In genomic region chr20:32729334-32729733, GRCh38 we compare ENCODE assay signal across 12 cellular contexts. TPM values are rescaled to one million over a fixed set of nuclear protein-coding genes. Genes with fewer than 3 reads are reported as not detected.
A peak's percentile ranks its signal among the peaks of the same experiment; 100 is the strongest.
DNase-seq lines count a peak whose midpoint lies in the region; ATAC-seq, FAIRE-seq and TF ChIP-seq lines count a peak whose summit lies in the region.
"Not testable (repeated sequence)": the region's sequence is repeated elsewhere in the genome, so short reads cannot be mapped to it uniquely, and the experiment has no call there.
"Had no signal": no experiment of that assay in that cellular context is flagged by ENCODE, and none has a peak within 500 bp of the region (broad histone marks: within the 10 kb centered on the region; RNA-seq: fewer than 3 reads in every experiment).

No MANE protein-coding gene starts in this region.

- not testable (repeated sequence) for H3K23ac ChIP-seq in trophoblast cell (ENCODE audit: low read length)

- 95% methylated on average over 5 of the region's 5 CpGs for WGBS in A549 (ENCODE audit: missing lambda C conversion rate)
- 97 to 100% methylated on average over 4 to 5 of the region's 5 CpGs for WGBS in endodermal cell (ENCODE audit: insufficient coverage in 1 of 2, insufficient read length in 1 of 2), 2 experiments
- no CpG with 5 or more reads among the region's 5 CpGs for WGBS in trophoblast cell (ENCODE audit: extremely low coverage, insufficient coverage, insufficient read length)

- intact Hi-C loops in Caco-2 (cut with micrococcal nuclease; ENCODE audit: unreplicated experiment) = not testable (repeated sequence)

- H2BK12ac ChIP-seq in trophoblast cell (ENCODE audit: low read length) = peak overlapping the region; percentile 20

- not testable (repeated sequence) for H3K79me2 ChIP-seq in trophoblast cell (ENCODE audit: control insufficient read depth, insufficient read depth, low read length, poor library complexity)

- peak overlapping the region; percentile 33 for H3K4ac ChIP-seq in trophoblast cell (ENCODE audit: low read depth, low read length)

- CTCF ChIA-PET in A549 (lab: Yijun Ruan, JAX) (interaction anchor here (1.2 kb wide), 1 partner anchor 60 kb away, joined by 3 read pairs; no protein-coding TSS in a partner anchor), Caco-2 (lab: Charles Lee) (interaction anchor here (2.1 kb wide), 1 partner anchor 33 kb away, joined by 11 read pairs; the partner anchor contains the start of gene DNMT3B), HEK293 (lab: Yijun Ruan, JAX) (interaction anchor here (0.6 kb wide), 1 partner anchor 367 kb away, joined by 3 read pairs; no protein-coding TSS in a partner anchor)
- CTCF ChIA-PET in WTC11 (lab: Charles Lee) = not testable (repeated sequence)

- DNase-seq in A549 (ENCODE audit: low read depth in 1 of 2, low spot score in 1 of 2); Caco-2; WTC11 (ENCODE audit: low spot score); endodermal cell; trophoblast cell; stimulated activated effector memory CD8-positive, alpha-beta T cell treated with anti-CD3 and anti-CD28 coated beads, Interleukin-12 subunit alpha, Interleukin-12 subunit beta, amount 100 ng/mL, for 72 hours (ENCODE audit: low spot score in 2 of 2); type B pancreatic cell (ENCODE audit: extremely low spot score, unreplicated experiment): not testable (repeated sequence)

- TF ChIP-seq EP300 in A549 (IDR thresholded peaks at IDR 0.05) = not testable (repeated sequence)

- H3K4me3 Mint-ChIP-seq in Caco-2 (ENCODE audit: unreplicated experiment); WTC11; endodermal cell; stimulated activated effector memory CD8-positive, alpha-beta T cell treated with anti-CD3 and anti-CD28 coated beads, Interleukin-12 subunit alpha, Interleukin-12 subunit beta, amount 100 ng/mL, for 72 hours; type B pancreatic cell: not testable (repeated sequence)

- H3K79me1 ChIP-seq in trophoblast cell (ENCODE audit: low read length) = not testable (repeated sequence)

- H4K91ac ChIP-seq in trophoblast cell (ENCODE audit: low read depth, low read length) = peak overlapping the region; percentile 48

- not testable (repeated sequence) for H3K27me3 Mint-ChIP-seq in Caco-2 (ENCODE audit: insufficient read depth, unreplicated experiment); WTC11 (ENCODE audit: low read depth); endodermal cell (ENCODE audit: insufficient read depth); type B pancreatic cell

- not testable (repeated sequence) for H3K27me3 ChIP-seq in Caco-2 (replicated peaks; ENCODE audit: control insufficient read depth, insufficient read depth, low read length); endodermal cell (ENCODE audit: control insufficient read depth, insufficient read depth, low read length, poor library complexity, severe bottlenecking); trophoblast cell (ENCODE audit: insufficient read depth, low read length)

- POLR2A ChIA-PET in A549 (lab: Yijun Ruan, JAX); Caco-2 (lab: Charles Lee); HEK293 (lab: Yijun Ruan, JAX); WTC11 (lab: Charles Lee): not testable (repeated sequence)

- H3K36me3 Mint-ChIP-seq in Caco-2 (ENCODE audit: insufficient read depth, unreplicated experiment) (peaks cover 94% of the 10 kb centered on the region), WTC11 (peaks cover 44% of the 10 kb centered on the region), endodermal cell (ENCODE audit: low read depth) (peaks cover 71% of the 10 kb centered on the region), type B pancreatic cell (peaks cover 33% of the 10 kb centered on the region)
- H3K36me3 Mint-ChIP-seq in stimulated activated effector memory CD8-positive, alpha-beta T cell treated with anti-CD3 and anti-CD28 coated beads, Interleukin-12 subunit alpha, Interleukin-12 subunit beta, amount 100 ng/mL, for 72 hours = peaks cover 63% of the 10 kb centered on the region

- peak overlapping the region; percentile 84 to 88 for H3K27ac ChIP-seq in A549
- H3K27ac ChIP-seq in HEK293 (ENCODE audit: extremely low read depth, low read depth, low read length); endodermal cell (ENCODE audit: low read depth, low read length); trophoblast cell (ENCODE audit: low read depth, low read length): not testable (repeated sequence)

- BruUV-seq in Caco-2 (replicated peaks; lab: Mats Ljungman, UMichigan) = not testable (repeated sequence)

- H4K8ac ChIP-seq in trophoblast cell (ENCODE audit: low read depth, low read length) = not testable (repeated sequence)

- TF ChIP-seq RAD21 in A549 (conservative IDR thresholded peaks at IDR 0.05 in 1 of 2, IDR thresholded peaks at IDR 0.05 in 1 of 2) = not testable (repeated sequence)

- H3K9me3 Mint-ChIP-seq in Caco-2 (ENCODE audit: unreplicated experiment); WTC11; endodermal cell; stimulated activated effector memory CD8-positive, alpha-beta T cell treated with anti-CD3 and anti-CD28 coated beads, Interleukin-12 subunit alpha, Interleukin-12 subunit beta, amount 100 ng/mL, for 72 hours; type B pancreatic cell: not testable (repeated sequence)

- peak overlapping the region; percentile 58; the same call in 1 of the 3 replicates for H3K4me2 ChIP-seq in A549
- H3K4me2 ChIP-seq in trophoblast cell (ENCODE audit: low read length) = not testable (repeated sequence)

- not testable (repeated sequence) for H3K18ac ChIP-seq in trophoblast cell (ENCODE audit: low read length)

- not testable (repeated sequence) for ATAC-seq in A549; WTC11; stimulated activated effector memory CD8-positive, alpha-beta T cell treated with anti-CD3 and anti-CD28 coated beads, Interleukin-12 subunit alpha, Interleukin-12 subunit beta, amount 100 ng/mL, for 72 hours

- H3K9me3 ChIP-seq in A549; Caco-2; HEK293 (ENCODE audit: control insufficient read depth, insufficient read depth, low read depth, low read length); endodermal cell (ENCODE audit: control insufficient read depth, low read length); trophoblast cell (ENCODE audit: insufficient read depth, low read depth, low read length): not testable (repeated sequence)

- not testable (repeated sequence) for H3K36me3 ChIP-seq in Caco-2 (ENCODE audit: control insufficient read depth, insufficient read depth, low read length)
- H3K36me3 ChIP-seq in HEK293 (ENCODE audit: control insufficient read depth in 2 of 2, insufficient read depth in 1 of 2, low read length in 2 of 2) (peaks cover 4 to 17% of the 10 kb centered on the region in 2 experiments; a peak in 2 of 3 replicates), endodermal cell (ENCODE audit: control insufficient read depth, insufficient read depth, low read length) (peaks cover 29% of the 10 kb centered on the region), trophoblast cell (ENCODE audit: control insufficient read depth in 1 of 2, insufficient read depth in 2 of 2, low read length in 2 of 2) (peaks cover 8 to 12% of the 10 kb centered on the region in 2 experiments)

- H3K27ac Mint-ChIP-seq in Caco-2 (ENCODE audit: unreplicated experiment) (peak overlapping the region; percentile 88), endodermal cell (peak overlapping the region; percentile 70), type B pancreatic cell (peak overlapping the region; percentile 56)
- not testable (repeated sequence) for H3K27ac Mint-ChIP-seq in WTC11
- H3K27ac Mint-ChIP-seq in stimulated activated effector memory CD8-positive, alpha-beta T cell treated with anti-CD3 and anti-CD28 coated beads, Interleukin-12 subunit alpha, Interleukin-12 subunit beta, amount 100 ng/mL, for 72 hours = peak overlapping the region; percentile 61

- not testable (repeated sequence) for H2BK5ac ChIP-seq in trophoblast cell (ENCODE audit: low read depth, low read length, poor library complexity)

- H3K4me1 Mint-ChIP-seq in Caco-2 (ENCODE audit: low read depth, unreplicated experiment) = peaks cover 53% of the 10 kb centered on the region
- peaks cover 12% of the 10 kb centered on the region for H3K4me1 Mint-ChIP-seq in WTC11
- peaks cover 18% of the 10 kb centered on the region for H3K4me1 Mint-ChIP-seq in endodermal cell
- peaks cover 16% of the 10 kb centered on the region for H3K4me1 Mint-ChIP-seq in stimulated activated effector memory CD8-positive, alpha-beta T cell treated with anti-CD3 and anti-CD28 coated beads, Interleukin-12 subunit alpha, Interleukin-12 subunit beta, amount 100 ng/mL, for 72 hours
- peaks cover 18% of the 10 kb centered on the region for H3K4me1 Mint-ChIP-seq in type B pancreatic cell (ENCODE audit: unreplicated experiment)

- FAIRE-seq in A549 (lab: Jason Lieb, UNC) = not testable (repeated sequence)

- H3K4me1 ChIP-seq in A549 (peaks cover 56% of the 10 kb centered on the region), Caco-2 (peaks cover 51% of the 10 kb centered on the region), trophoblast cell (ENCODE audit: control insufficient read depth in 1 of 2, insufficient read depth in 2 of 2, low read length in 2 of 2) (peaks cover 5 to 11% of the 10 kb centered on the region in 2 experiments)
- H3K4me1 ChIP-seq in HEK293 (ENCODE audit: control insufficient read depth, insufficient read depth, low read length); endodermal cell (ENCODE audit: control insufficient read depth, insufficient read depth, low read length): not testable (repeated sequence)

- not testable (repeated sequence) for H4K12ac ChIP-seq in trophoblast cell (ENCODE audit: low read depth, low read length)

- H2AFZ ChIP-seq in trophoblast cell (ENCODE audit: insufficient read depth, low read length, poor library complexity) = not testable (repeated sequence)

- H3K4me3 ChIP-seq in A549; Caco-2 (ENCODE audit: low read depth, low read length); HEK293 (ENCODE audit: low read depth, low read length); endodermal cell (ENCODE audit: low read length); trophoblast cell (ENCODE audit: low read depth, low read length): not testable (repeated sequence)

- TF ChIP-seq CTCF in A549 (IDR thresholded peaks at IDR 0.05); Caco-2 (IDR thresholded peaks at IDR 0.05; ENCODE audit: insufficient read depth in 1 of 2, low read depth in 1 of 2, low read length in 1 of 2, severe bottlenecking in 1 of 2, unreplicated experiment in 1 of 2); HEK293 (tag by site-specific recombination; IDR thresholded peaks at IDR 0.05); WTC11 (IDR thresholded peaks at IDR 0.05); endodermal cell (conservative IDR thresholded peaks at IDR 0.05); type B pancreatic cell (conservative IDR thresholded peaks at IDR 0.05): not testable (repeated sequence)

- TF ChIP-seq POLR2A in A549 (IDR thresholded peaks at IDR 0.05; ENCODE audit: low read length) = not testable (repeated sequence)

- H2AK5ac ChIP-seq in trophoblast cell (ENCODE audit: low read length) = not testable (repeated sequence)

- H2BK120ac ChIP-seq in trophoblast cell (ENCODE audit: insufficient read depth, low read length, poor library complexity) = not testable (repeated sequence)

- not testable (repeated sequence) for H3K14ac ChIP-seq in trophoblast cell (ENCODE audit: low read length)

- not testable (repeated sequence) for H3K9ac ChIP-seq in endodermal cell (ENCODE audit: extremely low read depth, low read length, poor library complexity, severe bottlenecking); trophoblast cell (ENCODE audit: low read length)

RNA-seq across cellular contexts. Expression of gene COMMD7, which starts 13.9 kb away (rescaled TPM):
- polyA plus RNA-seq in A549 (2011; rRNA removed) (74.1 and 86.3 TPM in 2 replicates), A549 (2017; fragmentation: RNase III; extraction: RNeasy Plus Mini Kit Qiagen cat#74134 plus additional on column Dnase treatment) (50.6 to 55.7 TPM (median 53.3 TPM) in 3 replicates)
- 41.4 and 51.8 TPM in 2 replicates for polyA plus RNA-seq in A549 (2012; cell fraction: cytosol; rRNA removed)
- 22.3 and 28.8 TPM in 2 replicates for polyA plus RNA-seq in A549 (2012; cell fraction: nucleus; rRNA removed)
- 22.5 and 28.8 TPM in 2 replicates for polyA minus RNA-seq in A549 (2011; rRNA and poly(A)+ RNA removed)
- total RNA-seq in Caco-2 (2022) (142 and 160 TPM in 2 replicates), WTC11 (2021) (41.8 to 42.4 TPM (median 42.3 TPM) in 3 replicates), endodermal cell (10 to 100 TPM; 21.2 to 49.2 TPM), type B pancreatic cell (ENCODE audit: low replicate concordance) (72.3 and 82.3 TPM in 2 replicates)
- polyA plus RNA-seq in endodermal cell (2013, experiment 1 of 2) = 43.4 TPM
- polyA plus RNA-seq in endodermal cell (2013, experiment 2 of 2) = 41.9 TPM
- polyA plus RNA-seq in trophoblast cell (2013) = 53.0 and 54.0 TPM in 2 replicates

RNA-seq across cellular contexts. Expression of gene DNMT3B, which starts 32.9 kb away (rescaled TPM):
- polyA plus RNA-seq in A549 (2011; rRNA removed) (5.2 and 6.2 TPM in 2 replicates), A549 (2017; fragmentation: RNase III; extraction: RNeasy Plus Mini Kit Qiagen cat#74134 plus additional on column Dnase treatment) (9.5 to 11.3 TPM (median 10.1 TPM) in 3 replicates)
- polyA plus RNA-seq in A549 (2012; cell fraction: cytosol; rRNA removed) = 9.4 and 12.2 TPM in 2 replicates
- polyA plus RNA-seq in A549 (2012; cell fraction: nucleus; rRNA removed) = 29.6 and 31.6 TPM in 2 replicates
- 5.5 and 6.0 TPM in 2 replicates for polyA minus RNA-seq in A549 (2011; rRNA and poly(A)+ RNA removed)
- total RNA-seq in Caco-2 (2022) (95.5 and 105 TPM in 2 replicates), WTC11 (2021) (638 to 682 TPM (median 641 TPM) in 3 replicates), endodermal cell (100 to 1,000 TPM in 1 of 2 donors, 10 to 100 TPM in 1; 82.1 to 283 TPM), type B pancreatic cell (ENCODE audit: low replicate concordance) (18.2 and 19.7 TPM in 2 replicates)
- polyA plus RNA-seq in endodermal cell (2013, experiment 1 of 2) = 68.5 TPM
- polyA plus RNA-seq in endodermal cell (2013, experiment 2 of 2) = 50.5 TPM
- polyA plus RNA-seq in trophoblast cell (2013) = 35.7 and 37.2 TPM in 2 replicates

RNA-seq across cellular contexts. Expression of gene C20orf203, which starts 55.6 kb away (rescaled TPM):
- polyA plus RNA-seq in A549 (2011; rRNA removed) (0.01 TPM in 1 of 2 replicates, not detected in the other), A549 (2017; fragmentation: RNase III; extraction: RNeasy Plus Mini Kit Qiagen cat#74134 plus additional on column Dnase treatment) (not detected in 3 replicates)
- polyA plus RNA-seq in A549 (2012; cell fraction: cytosol; rRNA removed) = not detected in 2 replicates
- 0.02 TPM in 1 of 2 replicates, not detected in the other for polyA plus RNA-seq in A549 (2012; cell fraction: nucleus; rRNA removed)
- polyA minus RNA-seq in A549 (2011; rRNA and poly(A)+ RNA removed) = 0.05 and 0.08 TPM in 2 replicates
- total RNA-seq in Caco-2 (2022) (not detected in 2 replicates), WTC11 (2021) (0.07 to 0.34 TPM (median 0.15 TPM) in 3 replicates), endodermal cell (under 1 TPM; 0.18 to 0.24 TPM), type B pancreatic cell (ENCODE audit: low replicate concordance) (0.07 and 0.10 TPM in 2 replicates)
- polyA plus RNA-seq in endodermal cell (2013, experiment 1 of 2) = 0.28 TPM
- polyA plus RNA-seq in endodermal cell (2013, experiment 2 of 2) = 0.41 TPM
- 0.01 TPM in 1 of 2 replicates, not detected in the other for polyA plus RNA-seq in trophoblast cell (2013)
- total RNA-seq: A172, A673 had no signal
- polyA plus RNA-seq: AG04450, CD14-positive monocyte had no signal
